Comparison of ENCODE assay signal across 10 cellular contexts in the genomic region with DNA sequence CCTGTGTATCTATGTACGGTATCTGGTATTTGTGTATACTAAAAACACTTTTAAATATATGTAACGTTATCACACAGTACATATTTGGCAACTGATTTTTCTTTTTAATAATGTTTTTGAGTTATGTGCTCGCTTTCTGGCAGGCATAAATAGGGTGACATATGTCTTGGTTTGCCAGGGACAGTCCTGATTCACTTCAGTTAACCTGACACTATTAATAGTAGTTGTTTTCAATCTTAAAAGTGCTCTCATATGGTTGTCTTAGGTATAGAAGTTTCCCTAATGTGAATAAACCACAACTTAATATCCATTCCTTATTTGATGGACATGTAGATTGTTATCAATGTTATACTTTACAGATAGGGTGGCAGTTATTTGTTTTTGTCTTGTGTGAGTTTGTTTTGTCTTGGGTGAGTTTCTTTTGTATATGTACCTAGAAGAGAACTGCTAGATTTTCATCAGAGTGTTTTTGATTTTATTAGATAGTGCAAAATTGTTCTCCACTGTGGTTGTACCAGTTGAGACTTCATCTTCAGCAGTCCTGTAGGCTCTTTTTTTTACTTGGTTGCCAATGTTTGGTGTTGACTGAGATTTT. TPM values are rescaled to one million over a fixed set of nuclear protein-coding genes. Genes with fewer than 3 reads are reported as not detected.
DNase-seq lines count a peak whose midpoint lies in the region; ATAC-seq and TF ChIP-seq lines count a peak whose summit lies in the region.
"Had no signal": no experiment of that assay in that cellular context is flagged by ENCODE, and none has a peak within 500 bp of the region (broad histone marks: within the 10 kb centered on the region; RNA-seq: fewer than 3 reads in every experiment).

No MANE protein-coding gene starts in this region.

- DNase-seq in NCI-H1694 treated with DMSO at 0.1 percent for 48 hours (lab: John Stamatoyannopoulos, UW) (peak; percentile 14), NCI-H1694 (lab: John Stamatoyannopoulos, UW) (no peak), T-helper 17 cell (no peak), NCI-H1930 (lab: John Stamatoyannopoulos, UW) (no peak), GM10266 (ENCODE audit: extremely low spot score) (no peak)
- no peak for DNase-seq in naive thymus-derived CD8-positive, alpha-beta T cell
- DNase-seq: activated naive CD8-positive, alpha-beta T cell treated with anti-CD3 and anti-CD28 coated beads, Interleukin-2, amount 10 ng/mL, durations not matched to agents 7 days and 5 days; KBM-7 had no signal

- TF ChIP-seq CTCF in GM10266 (IDR thresholded peaks at IDR 0.05; ENCODE audit: control insufficient read depth, insufficient read depth, low read depth, missing control alignments) = no peak

- H3K27me3 Mint-ChIP-seq in T-helper 17 cell = no peaks in the 10 kb centered on the region
- no peaks in the 10 kb centered on the region for H3K27me3 Mint-ChIP-seq in naive thymus-derived CD8-positive, alpha-beta T cell
- H3K27me3 Mint-ChIP-seq: activated naive CD8-positive, alpha-beta T cell treated with anti-CD3 and anti-CD28 coated beads, Interleukin-2, amount 10 ng/mL, durations not matched to agents 7 days and 5 days had no signal

- no peaks in the 10 kb centered on the region for H3K36me3 Mint-ChIP-seq in T-helper 17 cell (ENCODE audit: low read depth)
- H3K36me3 Mint-ChIP-seq in naive thymus-derived CD8-positive, alpha-beta T cell = peaks cover 4 to 47% (median 11%) of the 10 kb centered on the region in 3 donors

- POLR2A ChIA-PET in naive thymus-derived CD8-positive, alpha-beta T cell (lab: Charles Lee) = interaction anchor here (2.8 kb wide), 1 partner anchor 8 kb away, joined by 18 read pairs; the partner anchor contains the start of gene G3BP1

- peak overlapping the region; percentile 71 for H3K4me3 Mint-ChIP-seq in T-helper 17 cell
- H3K4me3 Mint-ChIP-seq in naive thymus-derived CD8-positive, alpha-beta T cell = peak overlapping the region in 9 of 10 donors; percentile 1 to 70 (median 48)
- H3K4me3 Mint-ChIP-seq: activated naive CD8-positive, alpha-beta T cell treated with anti-CD3 and anti-CD28 coated beads, Interleukin-2, amount 10 ng/mL, durations not matched to agents 7 days and 5 days had no signal

- peak overlapping the region; percentile 61 for H3K27ac Mint-ChIP-seq in T-helper 17 cell
- H3K27ac Mint-ChIP-seq in naive thymus-derived CD8-positive, alpha-beta T cell = peak overlapping the region in 6 of 10 donors; percentile 43 to 62 (median 58)
- H3K27ac Mint-ChIP-seq: activated naive CD8-positive, alpha-beta T cell treated with anti-CD3 and anti-CD28 coated beads, Interleukin-2, amount 10 ng/mL, durations not matched to agents 7 days and 5 days had no signal

- peaks cover 63% of the 10 kb centered on the region for H3K4me1 Mint-ChIP-seq in T-helper 17 cell
- peaks cover 36 to 92% (median 88%) of the 10 kb centered on the region in 4 donors for H3K4me1 Mint-ChIP-seq in naive thymus-derived CD8-positive, alpha-beta T cell

- ATAC-seq in GM21619 (IDR thresholded peaks at IDR 0.05; ENCODE audit: unreplicated experiment) (peak; percentile 43), T-helper 17 cell (no peak), HG02759 (IDR thresholded peaks at IDR 0.05; ENCODE audit: unreplicated experiment) (no peak)
- ATAC-seq in naive thymus-derived CD8-positive, alpha-beta T cell = no peak

- H3K9me3 ChIP-seq in T-helper 17 cell (ENCODE audit: control insufficient read depth, low read length, poor library complexity, severe bottlenecking) = no peaks in the 10 kb centered on the region

- H3K9me3 Mint-ChIP-seq in naive thymus-derived CD8-positive, alpha-beta T cell = no peaks in the 10 kb centered on the region
- H3K9me3 Mint-ChIP-seq: activated naive CD8-positive, alpha-beta T cell treated with anti-CD3 and anti-CD28 coated beads, Interleukin-2, amount 10 ng/mL, durations not matched to agents 7 days and 5 days had no signal

RNA-seq across cellular contexts. Expression of gene G3BP1, which starts 7.9 kb away (rescaled TPM):
- total RNA-seq in T-helper 17 cell = 100 to 1,000 TPM; 115 to 117 TPM
- 100 to 1,000 TPM; 179 to 188 TPM for total RNA-seq in naive thymus-derived CD8-positive, alpha-beta T cell
- polyA plus RNA-seq in naive thymus-derived CD8-positive, alpha-beta T cell = 100 to 1,000 TPM; 128 to 145 (median 145) TPM

RNA-seq across cellular contexts. Expression of gene ATOX1, which starts 21.2 kb away (rescaled TPM):
- 10 to 100 TPM; 24.3 to 26.1 TPM for total RNA-seq in T-helper 17 cell
- total RNA-seq in naive thymus-derived CD8-positive, alpha-beta T cell = 10 to 100 TPM; 26.8 to 32.7 TPM
- polyA plus RNA-seq in naive thymus-derived CD8-positive, alpha-beta T cell = 10 to 100 TPM; 50.9 to 58.7 (median 58.0) TPM
